In genomic region chr4:38203609-38204008, GRCh38 we compare ENCODE assay signal across 23 cellular contexts.
DNase-seq lines count a peak whose midpoint lies in the region; ATAC-seq and TF ChIP-seq lines count a peak whose summit lies in the region.
"Had no signal": no experiment of that assay in that cellular context is flagged by ENCODE, and none has a peak within 500 bp of the region (broad histone marks: within the 10 kb centered on the region; RNA-seq: fewer than 3 reads in every experiment).

No MANE protein-coding gene starts in this region.

- TF ChIP-seq POLR2A in esophagus squamous epithelium (IDR thresholded peaks at IDR 0.05) (no peak), gastrocnemius medialis (IDR thresholded peaks at IDR 0.05) (no peak)

- H3K9me3 Mint-ChIP-seq in activated T-helper 2 cell treated with anti-CD3 and anti-CD28 coated beads, Interferon-gamma antibody, Interleukin-2, Interleukin-4, amounts not matched to agents 10 μg/mL and 5 μg/mL and 100 μg/mL, durations not matched to agents 14 hours and 24 hours and 36 hours, result no peaks in the 10 kb centered on the region
- H3K9me3 Mint-ChIP-seq: H9 had no signal

- H3K4me1 ChIP-seq in right atrium auricular region (no peaks in the 10 kb centered on the region), esophagus squamous epithelium (peaks cover 0 to 33% (median 14%) of the 10 kb centered on the region in 3 donors), gastrocnemius medialis (peaks cover 11 to 36% of the 10 kb centered on the region in 2 donors)
- H3K4me1 ChIP-seq: BLaER1, Caco-2 had no signal

- H3K27me3 ChIP-seq in right atrium auricular region (no peaks in the 10 kb centered on the region), esophagus squamous epithelium (no peaks in the 10 kb centered on the region), gastrocnemius medialis (no peaks in the 10 kb centered on the region)
- H3K27me3 ChIP-seq: BLaER1 had no signal

- 29 to 68% methylated on average over 3 of the region's 3 CpGs for WGBS in esophagus squamous epithelium, 2 donors

- H3K4me3 Mint-ChIP-seq in activated T-helper 2 cell treated with anti-CD3 and anti-CD28 coated beads, Interferon-gamma antibody, Interleukin-2, Interleukin-4, amounts not matched to agents 10 μg/mL and 5 μg/mL and 100 μg/mL, durations not matched to agents 14 hours and 24 hours and 36 hours (ENCODE audit: low read depth), result no peak overlapping the region
- H3K4me3 Mint-ChIP-seq: B cell; CD4-positive, CD25-positive, alpha-beta regulatory T cell; CD8-positive, alpha-beta T cell; GM23338; H9 had no signal

- H3K36me3 Mint-ChIP-seq in activated T-helper 2 cell treated with anti-CD3 and anti-CD28 coated beads, Interferon-gamma antibody, Interleukin-2, Interleukin-4, amounts not matched to agents 10 μg/mL and 5 μg/mL and 100 μg/mL, durations not matched to agents 14 hours and 24 hours and 36 hours (ENCODE audit: low read depth), result no peaks in the 10 kb centered on the region
- H3K36me3 Mint-ChIP-seq: CD4-positive, CD25-positive, alpha-beta regulatory T cell; CD8-positive, alpha-beta T cell had no signal

- in situ Hi-C loops in gastrocnemius medialis (cut with MboI; ENCODE audit: low sequenced_read_pairs in 4 of 4), result no loop called here

- H3K36me3 ChIP-seq in right atrium auricular region (no peaks in the 10 kb centered on the region), esophagus squamous epithelium (no peaks in the 10 kb centered on the region), gastrocnemius medialis (no peaks in the 10 kb centered on the region)
- H3K36me3 ChIP-seq: BLaER1 had no signal

- H3K27ac ChIP-seq in right atrium auricular region (no peak overlapping the region), esophagus squamous epithelium (peak overlapping the region; percentile 14 to 80 (median 74)), gastrocnemius medialis (peak overlapping the region in 1 of 4 donors; percentile 82)
- H3K27ac ChIP-seq: 22Rv1, BLaER1, C4-2B had no signal

- ATAC-seq in left ventricle myocardium superior (peak; percentile 28), gastrocnemius medialis (peak; percentile 74 to 80)
- ATAC-seq: CD8-positive, alpha-beta T cell; GM12878; GM23338; HCT116 had no signal

- H3K9me3 ChIP-seq in right atrium auricular region (peaks cover 0 to 6% of the 10 kb centered on the region in 2 donors), esophagus squamous epithelium (no peaks in the 10 kb centered on the region), gastrocnemius medialis (no peaks in the 10 kb centered on the region)
- H3K9me3 ChIP-seq: BLaER1, Caco-2 had no signal

- H3K4me1 Mint-ChIP-seq in activated T-helper 2 cell treated with anti-CD3 and anti-CD28 coated beads, Interferon-gamma antibody, Interleukin-2, Interleukin-4, amounts not matched to agents 10 μg/mL and 5 μg/mL and 100 μg/mL, durations not matched to agents 14 hours and 24 hours and 36 hours (ENCODE audit: low read depth), result no peaks in the 10 kb centered on the region
- H3K4me1 Mint-ChIP-seq: B cell; CD4-positive, CD25-positive, alpha-beta regulatory T cell; GM23338; H9 had no signal

- H3K27me3 Mint-ChIP-seq in activated T-helper 2 cell treated with anti-CD3 and anti-CD28 coated beads, Interferon-gamma antibody, Interleukin-2, Interleukin-4, amounts not matched to agents 10 μg/mL and 5 μg/mL and 100 μg/mL, durations not matched to agents 14 hours and 24 hours and 36 hours (ENCODE audit: low read depth), result peaks cover 7% of the 10 kb centered on the region
- H3K27me3 Mint-ChIP-seq: CD4-positive, CD25-positive, alpha-beta regulatory T cell had no signal

- intact Hi-C loops in left ventricle myocardium superior (cut with micrococcal nuclease) (no loop called here), esophagus squamous epithelium (cut with DNase I) (no loop called here), gastrocnemius medialis (cut with DNase I; ENCODE audit: low total_unique reads) (no loop called here)
- intact Hi-C loops in activated T-helper 2 cell treated with anti-CD3 and anti-CD28 coated beads, Interferon-gamma antibody, Interleukin-2, Interleukin-4, amounts not matched to agents 10 μg/mL and 5 μg/mL and 100 μg/mL, durations not matched to agents 14 hours and 24 hours and 36 hours (cut with micrococcal nuclease), result no loop called here

- DNase-seq in left ventricle myocardium superior (no peak), right atrium auricular region (ENCODE audit: low spot score) (no peak), esophagus squamous epithelium (lab: John Stamatoyannopoulos, UW) (no peak), gastrocnemius medialis (peak; percentile 43 to 55), cerebellar nuclear complex (lab: John Stamatoyannopoulos, UW) (no peak), SHP77 treated with DMSO at 0.1 percent for 48 hours (lab: John Stamatoyannopoulos, UW) (no peak)
- no peak for DNase-seq in activated T-helper 2 cell treated with anti-CD3 and anti-CD28 coated beads, Interferon-gamma antibody, Interleukin-2, Interleukin-4, amounts not matched to agents 10 μg/mL and 5 μg/mL and 100 μg/mL, durations not matched to agents 14 hours and 24 hours and 36 hours (ENCODE audit: low spot score)
- no peak for DNase-seq in activated naive CD4-positive, alpha-beta T cell treated with anti-CD3 and anti-CD28 coated beads, Interleukin-2, amount 50 U/mL, for 16 hours
- DNase-seq: Caco-2; CD4-positive, CD25-positive, alpha-beta regulatory T cell; CD8-positive, alpha-beta T cell; DMS153; DMS79; EL; GDM1; H9 had no signal

- no peak overlapping the region for H3K27ac Mint-ChIP-seq in activated T-helper 2 cell treated with anti-CD3 and anti-CD28 coated beads, Interferon-gamma antibody, Interleukin-2, Interleukin-4, amounts not matched to agents 10 μg/mL and 5 μg/mL and 100 μg/mL, durations not matched to agents 14 hours and 24 hours and 36 hours
- H3K27ac Mint-ChIP-seq: B cell; CD4-positive, CD25-positive, alpha-beta regulatory T cell; CD8-positive, alpha-beta T cell; GM23338; H9 had no signal

- TF ChIP-seq CTCF in right atrium auricular region (IDR thresholded peaks at IDR 0.05), result no peak
- TF ChIP-seq CTCF in esophagus squamous epithelium (IDR thresholded peaks at IDR 0.05), result no peak
- TF ChIP-seq CTCF in gastrocnemius medialis (IDR thresholded peaks at IDR 0.05 in 4 of 5, conservative IDR thresholded peaks at IDR 0.05 in 1 of 5), result no peak

- H3K4me3 ChIP-seq in right atrium auricular region (no peak overlapping the region), esophagus squamous epithelium (no peak overlapping the region), gastrocnemius medialis (no peak overlapping the region)
- H3K4me3 ChIP-seq: BLaER1, GM12878, GM23338 had no signal

Comparison
In these comparisons a context has a peak if more than half of its experiments do, and no peak if none do; other contexts are left out.
1. DNase-seq: peak in gastrocnemius medialis (2 of 2); none in left ventricle myocardium superior (single experiment), right atrium auricular region (single experiment), esophagus squamous epithelium (single experiment), activated T-helper 2 cell treated with anti-CD3 and anti-CD28 coated beads, Interferon-gamma antibody, Interleukin-2, Interleukin-4, amounts not matched to agents 10 μg/mL and 5 μg/mL and 100 μg/mL, durations not matched to agents 14 hours and 24 hours and 36 hours (single experiment), cerebellar nuclear complex (0 of 2), activated naive CD4-positive, alpha-beta T cell treated with anti-CD3 and anti-CD28 coated beads, Interleukin-2, amount 50 U/mL, for 16 hours (single experiment) and SHP77 treated with DMSO at 0.1 percent for 48 hours (single experiment).
2. H3K27ac ChIP-seq: peak in esophagus squamous epithelium (4 of 4); none in right atrium auricular region (0 of 2).